In genomic region chr7:76397409-76398183, GRCh38 we compare ENCODE assay signal across 1 cellular context.
A peak's percentile ranks its signal among the peaks of the same experiment; 100 is the strongest.
TF ChIP-seq lines count a peak whose summit lies in the region.

No MANE protein-coding gene starts in this region.

TF ChIP-seq in A549, 52 proteins besides CTCF, POLR2A, EP300 and RAD21 (continued from another document):
- TF ChIP-seq REST (IDR thresholded peaks at IDR 0.05) (no peak), GATA3 (IDR thresholded peaks at IDR 0.05; ENCODE audit: borderline replicate concordance) (no peak), FOSB (CRISPR knock-in tag; IDR thresholded peaks at IDR 0.05) (no peak), CHD4 (IDR thresholded peaks at IDR 0.05; ENCODE audit: borderline replicate concordance) (peak; percentile 39; the same call in 1 of the 2 replicates)
TF ChIP-seq in A549: peak in this region for 11.
